ENCODE assay signal across 10 cellular contexts in the genomic region with DNA sequence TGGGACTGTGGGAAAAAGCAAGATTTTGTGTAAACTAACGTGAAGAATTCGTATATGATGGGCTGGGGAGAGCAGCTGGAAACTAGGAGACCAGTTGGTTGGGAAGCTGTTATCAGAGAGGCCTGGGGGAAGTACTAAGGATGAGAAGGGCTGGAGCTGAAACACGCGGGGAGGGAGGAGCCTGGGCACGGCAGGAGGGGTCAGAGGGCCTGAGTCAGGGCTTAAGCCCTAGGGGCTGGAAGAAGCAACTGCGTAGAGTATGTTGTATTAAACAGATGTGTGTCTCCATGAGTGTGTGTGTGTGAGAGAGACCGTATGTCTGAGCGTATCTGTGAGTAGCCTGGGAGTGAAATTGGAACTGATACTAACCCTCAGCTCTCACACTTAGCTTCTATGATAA. TPM values are rescaled to one million over a fixed set of nuclear protein-coding genes. Genes with fewer than 3 reads are reported as not detected.
DNase-seq lines count a peak whose midpoint lies in the region; TF ChIP-seq lines count a peak whose summit lies in the region.
"Had no signal": no experiment of that assay in that cellular context is flagged by ENCODE, and none has a peak within 500 bp of the region (broad histone marks: within the 10 kb centered on the region; RNA-seq: fewer than 3 reads in every experiment).

No MANE protein-coding gene starts in this region.

- intact Hi-C loops in thyroid gland (cut with DNase I), result no loop called here

- peaks cover 13% of the 10 kb centered on the region for H3K4me1 Mint-ChIP-seq in activated naive CD8-positive, alpha-beta T cell treated with anti-CD3 and anti-CD28 coated beads for 36 hours
- H3K4me1 Mint-ChIP-seq in neural progenitor cell, result peaks cover 14% of the 10 kb centered on the region

- peaks cover 13% of the 10 kb centered on the region for H3K36me3 Mint-ChIP-seq in activated naive CD8-positive, alpha-beta T cell treated with anti-CD3 and anti-CD28 coated beads for 36 hours
- H3K36me3 Mint-ChIP-seq in neural progenitor cell, result peaks cover 6% of the 10 kb centered on the region

- DNase-seq in NK-92 treated with Interleukin-12 subunit alpha and Interleukin-12 subunit beta, amount 100 ng/mL, for 24 hours (lab: John Stamatoyannopoulos, UW), result peak; percentile 25
- no peak for DNase-seq in NK-92 (lab: John Stamatoyannopoulos, UW; ENCODE audit: unreplicated experiment)
- peak; percentile 30 for DNase-seq in MV-4-11 (lab: John Stamatoyannopoulos, UW)
- no peak for DNase-seq in activated naive CD8-positive, alpha-beta T cell treated with anti-CD3 and anti-CD28 coated beads for 36 hours
- DNase-seq in neural progenitor cell (ENCODE audit: low spot score), result peak; percentile 73
- no peak for DNase-seq in stimulated activated CD4-positive, alpha-beta T cell treated with anti-CD3 and anti-CD28 coated beads, Interleukin-2, amount 100 ng/mL, for 24 hours
- no peak for DNase-seq in thyroid gland
- DNase-seq in middle frontal gyrus (ENCODE audit: extremely low spot score, low spot score), result no peak
- DNase-seq: KG1 had no signal

- no peak overlapping the region for H2AFZ ChIP-seq in neural progenitor cell (replicated peaks)

- no peak overlapping the region for H3K9ac ChIP-seq in neural progenitor cell

- H3F3A ChIP-seq in neural progenitor cell (ENCODE audit: low read depth), result peaks cover 5% of the 10 kb centered on the region

- H3K4me1 ChIP-seq in neural progenitor cell, result peaks cover 14% of the 10 kb centered on the region
- no peaks in the 10 kb centered on the region for H3K4me1 ChIP-seq in thyroid gland
- H3K4me1 ChIP-seq: HAP-1 had no signal

- H3K27ac ChIP-seq in neural progenitor cell (no peak overlapping the region), thyroid gland (no peak overlapping the region)

- TF ChIP-seq CTCF in neural progenitor cell (IDR thresholded peaks at IDR 0.05), result peak; percentile 32
- no peak for TF ChIP-seq CTCF in thyroid gland (IDR thresholded peaks at IDR 0.05)

- TF ChIP-seq POLR2A in thyroid gland (IDR thresholded peaks at IDR 0.05), result no peak

- H3K9me3 Mint-ChIP-seq in activated naive CD8-positive, alpha-beta T cell treated with anti-CD3 and anti-CD28 coated beads for 36 hours, result peaks cover 5% of the 10 kb centered on the region
- H3K9me3 Mint-ChIP-seq in neural progenitor cell, result no peaks in the 10 kb centered on the region

- H3K27ac Mint-ChIP-seq in activated naive CD8-positive, alpha-beta T cell treated with anti-CD3 and anti-CD28 coated beads for 36 hours, result peak overlapping the region; percentile 86
- no peak overlapping the region for H3K27ac Mint-ChIP-seq in neural progenitor cell

- 78 to 80% methylated on average over 8 of the region's 8 CpGs for WGBS in thyroid gland, 2 donors

- peak overlapping the region; percentile 83 for H3K4me3 Mint-ChIP-seq in activated naive CD8-positive, alpha-beta T cell treated with anti-CD3 and anti-CD28 coated beads for 36 hours
- peak overlapping the region; percentile 1 for H3K4me3 Mint-ChIP-seq in neural progenitor cell

- H4K20me1 ChIP-seq in neural progenitor cell (ENCODE audit: low read depth), result no peaks in the 10 kb centered on the region

- H3K36me3 ChIP-seq in neural progenitor cell (no peaks in the 10 kb centered on the region), thyroid gland (no peaks in the 10 kb centered on the region)
- H3K36me3 ChIP-seq: HAP-1 had no signal

- H3K4me3 ChIP-seq in neural progenitor cell (no peak overlapping the region), thyroid gland (replicated peaks in 1 of 3) (no peak overlapping the region)
- H3K4me3 ChIP-seq: HAP-1 had no signal

- H3K27me3 ChIP-seq in neural progenitor cell, result peaks cover 11% of the 10 kb centered on the region
- no peaks in the 10 kb centered on the region for H3K27me3 ChIP-seq in thyroid gland

- H3K9me3 ChIP-seq in neural progenitor cell (ENCODE audit: low read depth) (no peaks in the 10 kb centered on the region), thyroid gland (no peaks in the 10 kb centered on the region)
- H3K9me3 ChIP-seq: HAP-1 had no signal

- H3K27me3 Mint-ChIP-seq in activated naive CD8-positive, alpha-beta T cell treated with anti-CD3 and anti-CD28 coated beads for 36 hours, result no peaks in the 10 kb centered on the region
- peaks cover 8% of the 10 kb centered on the region for H3K27me3 Mint-ChIP-seq in neural progenitor cell (ENCODE audit: insufficient read depth, low read depth)

- H3K79me2 ChIP-seq in neural progenitor cell (ENCODE audit: low read depth), result no peaks in the 10 kb centered on the region

- H3K4me2 ChIP-seq in neural progenitor cell, result no peak overlapping the region

RNA-seq across cellular contexts. Expression of a gene that starts 8.4 kb away (rescaled TPM):
- 1 to 10 TPM; 6.3 to 6.8 TPM for total RNA-seq in activated naive CD8-positive, alpha-beta T cell treated with anti-CD3 and anti-CD28 coated beads for 36 hours
- not detected in 2 replicates for total RNA-seq in neural progenitor cell (ENCODE audit: low replicate concordance)
- 10 to 100 TPM in 1 of 4 donors, 1 to 10 TPM in 3; 6.3 to 11.8 (median 9.2) TPM for total RNA-seq in thyroid gland

Comparison
In these comparisons a context has a peak if more than half of its experiments do, and no peak if none do; other contexts are left out.
1. DNase-seq: peak in NK-92 treated with Interleukin-12 subunit alpha and Interleukin-12 subunit beta, amount 100 ng/mL, for 24 hours (single experiment), MV-4-11 (single experiment) and neural progenitor cell (single experiment); none in NK-92 (single experiment), activated naive CD8-positive, alpha-beta T cell treated with anti-CD3 and anti-CD28 coated beads for 36 hours (single experiment), stimulated activated CD4-positive, alpha-beta T cell treated with anti-CD3 and anti-CD28 coated beads, Interleukin-2, amount 100 ng/mL, for 24 hours (0 of 2), thyroid gland (0 of 2) and middle frontal gyrus (single experiment).